1 cellular context compared by ENCODE assay signal in the genomic region with DNA sequence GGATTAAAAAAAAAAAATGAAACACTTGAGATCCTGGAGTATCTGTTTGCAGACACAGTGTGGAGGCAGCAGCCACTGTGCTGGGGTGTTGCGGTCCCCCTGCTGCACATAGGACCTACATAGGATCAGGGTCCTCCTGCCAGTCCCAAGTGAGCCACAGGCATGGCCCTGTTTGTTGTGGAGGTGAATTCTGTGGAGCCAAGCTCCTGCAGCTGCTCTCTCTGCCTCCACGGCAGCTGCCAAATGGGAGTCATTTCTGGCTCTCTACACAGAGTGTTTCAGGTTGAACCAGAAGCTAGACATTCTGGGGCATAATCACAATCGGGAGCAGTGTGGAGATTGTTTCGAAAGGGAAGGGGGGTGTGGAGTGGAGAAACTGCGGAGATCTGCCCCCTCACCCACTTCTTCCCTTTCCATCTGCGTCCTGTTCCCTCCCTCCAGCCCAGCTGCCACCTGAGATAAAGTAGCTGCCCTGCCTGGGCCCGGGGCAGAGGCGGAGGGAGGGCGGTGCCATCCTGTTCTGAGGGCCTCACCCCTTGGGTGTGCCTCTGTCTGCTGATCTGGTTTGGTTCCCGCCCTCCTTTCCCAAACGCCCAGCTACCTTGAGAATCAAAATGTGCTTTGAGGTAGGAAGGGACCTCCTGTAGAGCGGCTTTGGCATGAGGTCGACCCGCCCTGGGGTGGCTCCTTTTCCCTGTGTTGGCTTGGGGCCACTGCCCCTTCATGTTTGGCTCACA.
TF ChIP-seq lines count a peak whose summit lies in the region.

No MANE protein-coding gene starts in this region.

TF ChIP-seq in GM23338, 12 proteins besides CTCF, POLR2A, EP300 and RAD21 (continued from another document):
- TF ChIP-seq, protein P1, sequence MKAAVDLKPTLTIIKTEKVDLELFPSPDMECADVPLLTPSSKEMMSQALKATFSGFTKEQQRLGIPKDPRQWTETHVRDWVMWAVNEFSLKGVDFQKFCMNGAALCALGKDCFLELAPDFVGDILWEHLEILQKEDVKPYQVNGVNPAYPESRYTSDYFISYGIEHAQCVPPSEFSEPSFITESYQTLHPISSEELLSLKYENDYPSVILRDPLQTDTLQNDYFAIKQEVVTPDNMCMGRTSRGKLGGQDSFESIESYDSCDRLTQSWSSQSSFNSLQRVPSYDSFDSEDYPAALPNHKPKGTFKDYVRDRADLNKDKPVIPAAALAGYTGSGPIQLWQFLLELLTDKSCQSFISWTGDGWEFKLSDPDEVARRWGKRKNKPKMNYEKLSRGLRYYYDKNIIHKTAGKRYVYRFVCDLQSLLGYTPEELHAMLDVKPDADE (IDR thresholded peaks at IDR 0.05), result no peak
- no peak for TF ChIP-seq EZH2 (IDR thresholded peaks at IDR 0.05; ENCODE audit: low read depth, unreplicated experiment)
- no peak for TF ChIP-seq ZNF114 (CRISPR knock-in tag; IDR thresholded peaks at IDR 0.05)
